Comparison of ENCODE assay signal across 20 cellular contexts in genomic region chr16:69116911-69117310, GRCh38. TPM values are rescaled to one million over a fixed set of nuclear protein-coding genes. Genes with fewer than 3 reads are reported as not detected.
A peak's percentile ranks its signal among the peaks of the same experiment; 100 is the strongest.
DNase-seq lines count a peak whose midpoint lies in the region; ATAC-seq and TF ChIP-seq lines count a peak whose summit lies in the region.
"Had no signal": no experiment of that assay in that cellular context is flagged by ENCODE, and none has a peak within 500 bp of the region (broad histone marks: within the 10 kb centered on the region; RNA-seq: fewer than 3 reads in every experiment).

No MANE protein-coding gene starts in this region.

- no peak overlapping the region for H3K4me3 Mint-ChIP-seq in activated T-cell treated with anti-CD3 and anti-CD28 coated beads, Interleukin-2, amount 50 U/mL, for 24 hours
- no peak overlapping the region for H3K4me3 Mint-ChIP-seq in GM23338
- H3K4me3 Mint-ChIP-seq: CD14-positive monocyte had no signal

- H2AFZ ChIP-seq in GM23338 = no peak overlapping the region
- H2AFZ ChIP-seq: GM23248 had no signal

- H3K9me3 Mint-ChIP-seq in activated T-cell treated with anti-CD3 and anti-CD28 coated beads, Interleukin-2, amount 50 U/mL, for 24 hours = no peaks in the 10 kb centered on the region
- H3K9me3 Mint-ChIP-seq in GM23338 = peaks cover 3% of the 10 kb centered on the region; the same call in 1 of the 3 replicates

- peaks cover 74% of the 10 kb centered on the region for H3K36me3 Mint-ChIP-seq in activated T-cell treated with anti-CD3 and anti-CD28 coated beads, Interleukin-2, amount 50 U/mL, for 24 hours (ENCODE audit: low read depth)
- H3K36me3 Mint-ChIP-seq in GM23338 (ENCODE audit: low read depth) = peaks cover 97% of the 10 kb centered on the region

- H3K79me2 ChIP-seq in GM23338 (replicated peaks; ENCODE audit: insufficient read depth) = peaks cover 8% of the 10 kb centered on the region

- ATAC-seq in GM23338 = no peak
- ATAC-seq: HCT116 had no signal

- peak; percentile 14 for DNase-seq in activated T-cell treated with anti-CD3 and anti-CD28 coated beads, Interleukin-2, amount 50 U/mL, for 24 hours
- no peak for DNase-seq in activated T-cell treated with anti-CD3 and anti-CD28 coated beads, Interleukin-2, amount 50 U/mL, for 48 hours
- no peak for DNase-seq in GM23338 (ENCODE audit: low spot score)
- peak; percentile 28 for DNase-seq in fibroblast of the aortic adventitia (ENCODE audit: low read depth)
- DNase-seq in spleen = peak; percentile 11
- no peak for DNase-seq in tibial artery
- no peak for DNase-seq in hepatic stellate cell (ENCODE audit: low spot score)
- no peak for DNase-seq in amygdala (lab: John Stamatoyannopoulos, UW)
- DNase-seq: 8988T; DMS79 treated with DMSO at 0.1 percent for 48 hours; GM23248; NCI-H1105; NCI-H2081; NCI-H2171 treated with DMSO at 0.1 percent for 48 hours; NCI-H446; NCI-H748 treated with DMSO at 0.1 percent for 48 hours; NK-92 treated with Interleukin-12 subunit alpha and Interleukin-12 subunit beta, amount 100 ng/mL, for 24 hours; SHP77 had no signal

- H3K4me1 Mint-ChIP-seq in activated T-cell treated with anti-CD3 and anti-CD28 coated beads, Interleukin-2, amount 50 U/mL, for 24 hours (ENCODE audit: low read depth) = peaks cover 7% of the 10 kb centered on the region
- peaks cover 12% of the 10 kb centered on the region for H3K4me1 Mint-ChIP-seq in GM23338

- 66 to 80% (median 76%) methylated on average over 6 of the region's 6 CpGs for WGBS in spleen, 5 donors

- no peaks in the 10 kb centered on the region for H3K9me2 ChIP-seq in GM23338 (ENCODE audit: insufficient read depth)

- TF ChIP-seq CTCF in GM23338 (conservative IDR thresholded peaks at IDR 0.05; ENCODE audit: low read depth in 2 of 2) = no peak
- no peak for TF ChIP-seq CTCF in fibroblast of the aortic adventitia (IDR thresholded peaks at IDR 0.05; ENCODE audit: insufficient read depth, low read length)
- TF ChIP-seq CTCF in spleen (IDR thresholded peaks at IDR 0.05 in 8 of 11, conservative IDR thresholded peaks at IDR 0.05 in 3 of 11) = no peak
- TF ChIP-seq CTCF in tibial artery (IDR thresholded peaks at IDR 0.05) = no peak

- H4K20me1 ChIP-seq in GM23338 (replicated peaks; ENCODE audit: insufficient read depth) = peaks cover 17% of the 10 kb centered on the region

- H3F3A ChIP-seq in GM23338 (replicated peaks; ENCODE audit: low read depth) = peaks cover 59% of the 10 kb centered on the region

- H3K9me3 ChIP-seq in spleen = no peaks in the 10 kb centered on the region
- H3K9me3 ChIP-seq in tibial artery = no peaks in the 10 kb centered on the region

- no peak overlapping the region for H3K27ac Mint-ChIP-seq in activated T-cell treated with anti-CD3 and anti-CD28 coated beads, Interleukin-2, amount 50 U/mL, for 24 hours
- H3K27ac Mint-ChIP-seq in GM23338 = no peak overlapping the region

- H3K27ac ChIP-seq in GM23338 (ENCODE audit: low read depth) = peak overlapping the region; percentile 57
- no peak overlapping the region for H3K27ac ChIP-seq in spleen
- no peak overlapping the region for H3K27ac ChIP-seq in tibial artery
- H3K27ac ChIP-seq: GM23248 had no signal

- H3K27me3 ChIP-seq in GM23338 (ENCODE audit: insufficient read depth) = no peaks in the 10 kb centered on the region
- no peaks in the 10 kb centered on the region for H3K27me3 ChIP-seq in spleen (replicated peaks in 1 of 7)
- no peaks in the 10 kb centered on the region for H3K27me3 ChIP-seq in tibial artery

- H3K4me3 ChIP-seq in GM23338 = no peak overlapping the region
- no peak overlapping the region for H3K4me3 ChIP-seq in fibroblast of the aortic adventitia (ENCODE audit: low read depth, low read length)
- H3K4me3 ChIP-seq in spleen = no peak overlapping the region
- no peak overlapping the region for H3K4me3 ChIP-seq in tibial artery
- H3K4me3 ChIP-seq: GM23248 had no signal

- no peak for TF ChIP-seq POLR2A in spleen (IDR thresholded peaks at IDR 0.05)

- no peaks in the 10 kb centered on the region for H3K27me3 Mint-ChIP-seq in activated T-cell treated with anti-CD3 and anti-CD28 coated beads, Interleukin-2, amount 50 U/mL, for 24 hours
- H3K27me3 Mint-ChIP-seq in GM23338 (ENCODE audit: insufficient read depth, low read depth, poor library complexity) = peaks cover 7% of the 10 kb centered on the region

- peaks cover 4% of the 10 kb centered on the region; the same call in 1 of the 2 replicates for H3K4me1 ChIP-seq in GM23338 (ENCODE audit: insufficient read depth)
- H3K4me1 ChIP-seq in spleen = peaks cover 0 to 36% (median 2%) of the 10 kb centered on the region in 6 donors
- peaks cover 0 to 15% (median 4%) of the 10 kb centered on the region in 4 donors for H3K4me1 ChIP-seq in tibial artery

- intact Hi-C loops in spleen (cut with DNase I; ENCODE audit: low total_unique reads) = loop anchor here (5.0 kb wide), 1 partner anchor 265 kb away; no protein-coding TSS in a partner anchor
- intact Hi-C loops in tibial artery (cut with DNase I; ENCODE audit: low total_unique reads) = no loop called here

- H3K4me2 ChIP-seq in GM23338 = no peak overlapping the region

- H3K36me3 ChIP-seq in GM23338 (ENCODE audit: insufficient read depth) (peaks cover 59% of the 10 kb centered on the region), spleen (peaks cover 4 to 95% (median 49%) of the 10 kb centered on the region in 6 donors), tibial artery (peaks cover 42 to 81% (median 76%) of the 10 kb centered on the region in 3 donors)

RNA-seq across cellular contexts. Expression of gene HAS3, which starts 11.5 kb away (rescaled TPM):
- total RNA-seq in GM23338 (2014; rRNA removed; shearing (Covaris generic)) = 54.9 and 56.7 TPM in 2 replicates
- polyA plus RNA-seq in GM23338 (2016; fragmentation: Nextera tagmentation; extraction: Ambion mirVana) (7.3 TPM in 2 replicates), spleen (under 1 TPM; 0.54 to 0.96 (median 0.68) TPM)
- total RNA-seq in fibroblast of the aortic adventitia (ENCODE audit: low replicate concordance) (0.81 TPM in 1 of 2 replicates, not detected in the other), spleen (1 to 10 TPM in 1 of 7 donors, under 1 TPM in 6; 0.51 to 2.0 (median 0.77) TPM)
- polyA plus RNA-seq: CD14-positive monocyte, GM23248 had no signal

RNA-seq across cellular contexts. Expression of gene CHTF8, which starts 15.5 kb away (rescaled TPM):
- 147 and 155 TPM in 2 replicates for total RNA-seq in GM23338 (2014; rRNA removed; shearing (Covaris generic))
- polyA plus RNA-seq in GM23338 (2016; fragmentation: Nextera tagmentation; extraction: Ambion mirVana) (24.4 and 25.5 TPM in 2 replicates), spleen (10 to 100 TPM; 46.9 to 75.3 (median 58.9) TPM)
- total RNA-seq in fibroblast of the aortic adventitia (ENCODE audit: low replicate concordance) (20.0 and 90.6 TPM in 2 replicates), spleen (100 to 1,000 TPM in 2 of 7 donors, 10 to 100 TPM in 5; 82.9 to 125 (median 89.2) TPM)

RNA-seq across cellular contexts. Expression of gene UTP4, which starts 15.5 kb away (rescaled TPM):
- 66.6 and 76.7 TPM in 2 replicates for total RNA-seq in GM23338 (2014; rRNA removed; shearing (Covaris generic))
- polyA plus RNA-seq in GM23338 (2016; fragmentation: Nextera tagmentation; extraction: Ambion mirVana) (63.2 TPM in 2 replicates), spleen (10 to 100 TPM; 12.6 to 16.3 (median 15.4) TPM)
- total RNA-seq in fibroblast of the aortic adventitia (ENCODE audit: low replicate concordance) (19.5 and 29.3 TPM in 2 replicates), spleen (10 to 100 TPM; 13.7 to 37.9 (median 25.0) TPM)

Comparison
In these comparisons a context has a peak if more than half of its experiments do, and no peak if none do; other contexts are left out.
1. DNase-seq: peak in activated T-cell treated with anti-CD3 and anti-CD28 coated beads, Interleukin-2, amount 50 U/mL, for 24 hours (single experiment), fibroblast of the aortic adventitia (single experiment) and spleen (single experiment); none in activated T-cell treated with anti-CD3 and anti-CD28 coated beads, Interleukin-2, amount 50 U/mL, for 48 hours (0 of 2), GM23338 (single experiment), tibial artery (0 of 2), hepatic stellate cell (single experiment) and amygdala (0 of 56).
2. RNA of gene HAS3, which starts 11.5 kb away (total RNA-seq): 54.9 to 56.7 TPM in GM23338; 0.81 TPM in fibroblast of the aortic adventitia and 0.51 to 2.0 TPM in spleen; every median in the first group is over 10 times any median in the second.